23 cellular contexts compared by ENCODE assay signal in genomic region chr21:16841917-16842316, GRCh38.
DNase-seq lines count a peak whose midpoint lies in the region; ATAC-seq lines count a peak whose summit lies in the region.
"Had no signal": no experiment of that assay in that cellular context is flagged by ENCODE, and none has a peak within 500 bp of the region (broad histone marks: within the 10 kb centered on the region; RNA-seq: fewer than 3 reads in every experiment).

No MANE protein-coding gene starts in this region.

- H3K9me3 ChIP-seq in GM23248 (ENCODE audit: low read depth) = no peaks in the 10 kb centered on the region
- H3K9me3 ChIP-seq: right lobe of liver, upper lobe of left lung had no signal

- no peak for ATAC-seq in GM21737 (IDR thresholded peaks at IDR 0.05; ENCODE audit: unreplicated experiment)
- ATAC-seq: activated CD8-positive, alpha-beta T cell treated with anti-CD3 and anti-CD28 coated beads, Interleukin-2, amount 10 ng/mL, durations not matched to agents 7 days and 5 days; activated naive CD4-positive, alpha-beta T cell treated with anti-CD3 and anti-CD28 coated beads, Interleukin-2, amount 50 U/mL, for 72 hours; effector memory CD8-positive, alpha-beta T cell; esophagus mucosa; left lobe of liver; right lobe of liver had no signal

- H3K4me1 ChIP-seq in GM23248 (ENCODE audit: insufficient read depth) = peaks cover 20% of the 10 kb centered on the region
- H3K4me1 ChIP-seq: right lobe of liver, upper lobe of left lung had no signal

- H4K20me1 ChIP-seq in GM23248 (ENCODE audit: insufficient read depth) = no peaks in the 10 kb centered on the region

- H3F3A ChIP-seq in GM23248 (ENCODE audit: insufficient read depth) = peaks cover 6% of the 10 kb centered on the region; the same call in 1 of the 2 replicates

- no peak overlapping the region for H3K9ac ChIP-seq in GM23248

- no peaks in the 10 kb centered on the region for H3K27me3 ChIP-seq in GM23248 (replicated peaks; ENCODE audit: insufficient read depth)
- H3K27me3 ChIP-seq: right lobe of liver, upper lobe of left lung had no signal

- in situ Hi-C loops in GM23248 (cut with MboI) = no loop called here

- H3K4me3 ChIP-seq in GM23248 = no peak overlapping the region
- H3K4me3 ChIP-seq: right lobe of liver, upper lobe of left lung had no signal

- no peaks in the 10 kb centered on the region for H3K36me3 ChIP-seq in GM23248 (ENCODE audit: low read depth)
- H3K36me3 ChIP-seq: right lobe of liver, upper lobe of left lung had no signal

- no peak overlapping the region for H3K4me2 ChIP-seq in GM23248 (ENCODE audit: unreplicated experiment)

- DNase-seq in DMS 273 (lab: John Stamatoyannopoulos, UW; ENCODE audit: unreplicated experiment) (peak; percentile 44), DMS 273 treated with DMSO at 0.1 percent for 48 hours (lab: John Stamatoyannopoulos, UW) (no peak), GM23248 (no peak), RPMI8226 (peak; percentile 49), inferior parietal cortex (ENCODE audit: extremely low spot score) (peak; percentile 4), NCI-H345 treated with DMSO at 0.1 percent for 48 hours (lab: John Stamatoyannopoulos, UW; ENCODE audit: unreplicated experiment) (no peak), DMS114 treated with DMSO at 0.1 percent for 48 hours (lab: John Stamatoyannopoulos, UW; ENCODE audit: unreplicated experiment) (no peak)
- DNase-seq: activated CD8-positive, alpha-beta T cell treated with anti-CD3 and anti-CD28 coated beads, Interleukin-2, amount 10 ng/mL, durations not matched to agents 7 days and 5 days; cortex of kidney; effector memory CD8-positive, alpha-beta T cell; foreskin melanocyte; hippocampal formation; IMR-90; mesendoderm; NCI-H2029 treated with DMSO at 0.1 percent for 48 hours; right lobe of liver; stimulated activated CD4-positive, alpha-beta T cell treated with anti-CD3 and anti-CD28 coated beads, Interleukin-2, amount 100 ng/mL, for 48 hours; upper lobe of left lung had no signal

- 55 to 59% methylated on average over 2 of the region's 2 CpGs for WGBS in GM23248 (ENCODE audit: low coverage in 1 of 2, low lambda C conversion rate in 2 of 2, missing lambda C conversion rate in 2 of 2), 2 experiments

- no peaks in the 10 kb centered on the region for H3K9me2 ChIP-seq in GM23248 (ENCODE audit: insufficient read depth)

- H3K27ac ChIP-seq in GM23248 = no peak overlapping the region
- H3K27ac ChIP-seq: 22Rv1, right lobe of liver, upper lobe of left lung had no signal

- H3K79me2 ChIP-seq in GM23248 (ENCODE audit: insufficient read depth) = no peaks in the 10 kb centered on the region

- H2AFZ ChIP-seq in GM23248 = peak overlapping the region; percentile 24

Comparison
In these comparisons a context has a peak if more than half of its experiments do, and no peak if none do; other contexts are left out.
1. DNase-seq: peak in DMS 273 (single experiment), RPMI8226 (single experiment) and inferior parietal cortex (single experiment); none in DMS 273 treated with DMSO at 0.1 percent for 48 hours (single experiment), GM23248 (single experiment), NCI-H345 treated with DMSO at 0.1 percent for 48 hours (single experiment) and DMS114 treated with DMSO at 0.1 percent for 48 hours (single experiment).